1 cellular context compared by ENCODE assay signal in genomic region chr18:46408334-46408987, GRCh38.
TF ChIP-seq lines count a peak whose summit lies in the region.

No MANE protein-coding gene starts in this region.

TF ChIP-seq in K562, 482 proteins besides CTCF, POLR2A, EP300 and RAD21 (continued from another document):
- TF ChIP-seq HBP1 (CRISPR knock-in tag; IDR thresholded peaks at IDR 0.05): no peak
TF ChIP-seq in K562: peak in this region for 78.
